8 cellular contexts compared by ENCODE assay signal in genomic region chr3:195162033-195162669, GRCh38.
DNase-seq lines count a peak whose midpoint lies in the region; ATAC-seq and TF ChIP-seq lines count a peak whose summit lies in the region.

No MANE protein-coding gene starts in this region.

- TF ChIP-seq POLR2A in esophagus squamous epithelium (IDR thresholded peaks at IDR 0.05): no peak

- ATAC-seq in stimulated activated naive CD8-positive, alpha-beta T cell treated with anti-CD3 and anti-CD28 coated beads, Interleukin-15, amount 100 ng/mL, for 72 hours: peak; percentile 89
- ATAC-seq in GM19328 (IDR thresholded peaks at IDR 0.05; ENCODE audit: unreplicated experiment) (no peak), GM23338 (no peak)

- H3K9me3 Mint-ChIP-seq in activated CD4-positive, alpha-beta memory T cell treated with anti-CD3 and anti-CD28 coated beads for 36 hours: no peaks in the 10 kb centered on the region
- H3K9me3 Mint-ChIP-seq in activated CD4-positive, alpha-beta memory T cell treated with anti-CD3 and anti-CD28 coated beads, Interleukin-2, amount 10 ng/mL, durations not matched to agents 7 days and 5 days: no peaks in the 10 kb centered on the region
- H3K9me3 Mint-ChIP-seq in IgD-negative memory B cell: no peaks in the 10 kb centered on the region
- H3K9me3 Mint-ChIP-seq in stimulated activated naive CD8-positive, alpha-beta T cell treated with anti-CD3 and anti-CD28 coated beads, Interleukin-15, amount 100 ng/mL, for 72 hours: no peaks in the 10 kb centered on the region
- H3K9me3 Mint-ChIP-seq in GM23338: no peaks in the 10 kb centered on the region

- TF ChIP-seq CTCF in esophagus squamous epithelium (IDR thresholded peaks at IDR 0.05): no peak
- no peak for TF ChIP-seq CTCF in GM23338 (conservative IDR thresholded peaks at IDR 0.05; ENCODE audit: low read depth in 2 of 2)

- H3K27me3 Mint-ChIP-seq in activated CD4-positive, alpha-beta memory T cell treated with anti-CD3 and anti-CD28 coated beads for 36 hours: no peaks in the 10 kb centered on the region
- H3K27me3 Mint-ChIP-seq in activated CD4-positive, alpha-beta memory T cell treated with anti-CD3 and anti-CD28 coated beads, Interleukin-2, amount 10 ng/mL, durations not matched to agents 7 days and 5 days: no peaks in the 10 kb centered on the region
- H3K27me3 Mint-ChIP-seq in IgD-negative memory B cell (no peaks in the 10 kb centered on the region), GM23338 (ENCODE audit: insufficient read depth, low read depth, poor library complexity) (peaks cover 9% of the 10 kb centered on the region)
- H3K27me3 Mint-ChIP-seq in stimulated activated naive CD8-positive, alpha-beta T cell treated with anti-CD3 and anti-CD28 coated beads, Interleukin-15, amount 100 ng/mL, for 72 hours: no peaks in the 10 kb centered on the region

- H3K27ac ChIP-seq in esophagus squamous epithelium (peak overlapping the region in 3 of 4 donors; percentile 81 to 84 (median 84)), GM23338 (ENCODE audit: low read depth) (no peak overlapping the region)

- H3K79me2 ChIP-seq in GM23338 (replicated peaks; ENCODE audit: insufficient read depth): peaks cover 20% of the 10 kb centered on the region

- H3K36me3 ChIP-seq in esophagus squamous epithelium: no peaks in the 10 kb centered on the region
- no peaks in the 10 kb centered on the region for H3K36me3 ChIP-seq in GM23338 (ENCODE audit: insufficient read depth)

- H3K27me3 ChIP-seq in esophagus squamous epithelium (no peaks in the 10 kb centered on the region), GM23338 (ENCODE audit: insufficient read depth) (no peaks in the 10 kb centered on the region)

- no peak overlapping the region for H3K4me3 ChIP-seq in esophagus squamous epithelium
- H3K4me3 ChIP-seq in GM23338: no peak overlapping the region

- H3K27ac Mint-ChIP-seq in activated CD4-positive, alpha-beta memory T cell treated with anti-CD3 and anti-CD28 coated beads for 36 hours: no peak overlapping the region
- H3K27ac Mint-ChIP-seq in activated CD4-positive, alpha-beta memory T cell treated with anti-CD3 and anti-CD28 coated beads, Interleukin-2, amount 10 ng/mL, durations not matched to agents 7 days and 5 days: no peak overlapping the region
- H3K27ac Mint-ChIP-seq in IgD-negative memory B cell (peak overlapping the region in 2 of 3 donors; percentile 9 to 68), GM23338 (no peak overlapping the region)
- peak overlapping the region; percentile 91 to 96 for H3K27ac Mint-ChIP-seq in stimulated activated naive CD8-positive, alpha-beta T cell treated with anti-CD3 and anti-CD28 coated beads, Interleukin-15, amount 100 ng/mL, for 72 hours

- no peaks in the 10 kb centered on the region for H4K20me1 ChIP-seq in GM23338 (replicated peaks; ENCODE audit: insufficient read depth)

- POLR2A ChIA-PET in activated CD4-positive, alpha-beta memory T cell treated with anti-CD3 and anti-CD28 coated beads for 36 hours (lab: Charles Lee): no interaction called here
- POLR2A ChIA-PET in activated CD4-positive, alpha-beta memory T cell treated with anti-CD3 and anti-CD28 coated beads, Interleukin-2, amount 10 ng/mL, durations not matched to agents 7 days and 5 days (lab: Charles Lee): interaction anchor here (1.2 to 1.4 kb wide), 2 partner anchors 15 to 33 kb away, joined by 3 read pairs; no protein-coding TSS in a partner anchor

- no peaks in the 10 kb centered on the region for H3F3A ChIP-seq in GM23338 (replicated peaks; ENCODE audit: low read depth)

- peaks cover 35% of the 10 kb centered on the region for H3K4me1 Mint-ChIP-seq in activated CD4-positive, alpha-beta memory T cell treated with anti-CD3 and anti-CD28 coated beads for 36 hours (ENCODE audit: low read depth)
- H3K4me1 Mint-ChIP-seq in activated CD4-positive, alpha-beta memory T cell treated with anti-CD3 and anti-CD28 coated beads, Interleukin-2, amount 10 ng/mL, durations not matched to agents 7 days and 5 days: peaks cover 25% of the 10 kb centered on the region
- H3K4me1 Mint-ChIP-seq in IgD-negative memory B cell: peaks cover 37 to 54% (median 44%) of the 10 kb centered on the region in 3 donors
- peaks cover 67% of the 10 kb centered on the region for H3K4me1 Mint-ChIP-seq in stimulated activated naive CD8-positive, alpha-beta T cell treated with anti-CD3 and anti-CD28 coated beads, Interleukin-15, amount 100 ng/mL, for 72 hours
- peaks cover 16% of the 10 kb centered on the region for H3K4me1 Mint-ChIP-seq in GM23338

- 43 to 70% methylated on average over 11 to 14 of the region's 15 CpGs for WGBS in esophagus squamous epithelium, 2 donors

- H3K9me2 ChIP-seq in GM23338 (ENCODE audit: insufficient read depth): no peaks in the 10 kb centered on the region

- H3K4me1 ChIP-seq in esophagus squamous epithelium (peaks cover 5 to 50% (median 27%) of the 10 kb centered on the region in 3 donors), GM23338 (ENCODE audit: insufficient read depth) (no peaks in the 10 kb centered on the region)

- CTCF ChIA-PET in activated CD4-positive, alpha-beta memory T cell treated with anti-CD3 and anti-CD28 coated beads for 36 hours (lab: Charles Lee): interaction anchor here (1.0 kb wide), 1 partner anchor 55 kb away, joined by 3 read pairs; no protein-coding TSS in a partner anchor
- CTCF ChIA-PET in activated CD4-positive, alpha-beta memory T cell treated with anti-CD3 and anti-CD28 coated beads, Interleukin-2, amount 10 ng/mL, durations not matched to agents 7 days and 5 days (lab: Charles Lee): no interaction called here

- H3K4me3 Mint-ChIP-seq in activated CD4-positive, alpha-beta memory T cell treated with anti-CD3 and anti-CD28 coated beads for 36 hours: no peak overlapping the region
- no peak overlapping the region for H3K4me3 Mint-ChIP-seq in activated CD4-positive, alpha-beta memory T cell treated with anti-CD3 and anti-CD28 coated beads, Interleukin-2, amount 10 ng/mL, durations not matched to agents 7 days and 5 days
- H3K4me3 Mint-ChIP-seq in IgD-negative memory B cell: peak overlapping the region in 2 of 4 donors; percentile 72 to 76
- H3K4me3 Mint-ChIP-seq in stimulated activated naive CD8-positive, alpha-beta T cell treated with anti-CD3 and anti-CD28 coated beads, Interleukin-15, amount 100 ng/mL, for 72 hours: peak overlapping the region; percentile 47 to 53
- no peak overlapping the region for H3K4me3 Mint-ChIP-seq in GM23338

- no peaks in the 10 kb centered on the region for H3K36me3 Mint-ChIP-seq in activated CD4-positive, alpha-beta memory T cell treated with anti-CD3 and anti-CD28 coated beads for 36 hours
- no peaks in the 10 kb centered on the region for H3K36me3 Mint-ChIP-seq in activated CD4-positive, alpha-beta memory T cell treated with anti-CD3 and anti-CD28 coated beads, Interleukin-2, amount 10 ng/mL, durations not matched to agents 7 days and 5 days (ENCODE audit: low read depth)
- H3K36me3 Mint-ChIP-seq in IgD-negative memory B cell: no peaks in the 10 kb centered on the region
- no peaks in the 10 kb centered on the region; the same call in 2 of the 3 replicates for H3K36me3 Mint-ChIP-seq in GM23338 (ENCODE audit: low read depth)

- H2AFZ ChIP-seq in GM23338: no peak overlapping the region

- no peaks in the 10 kb centered on the region for H3K9me3 ChIP-seq in esophagus squamous epithelium

- intact Hi-C loops in activated CD4-positive, alpha-beta memory T cell treated with anti-CD3 and anti-CD28 coated beads for 36 hours (cut with micrococcal nuclease): no loop called here
- intact Hi-C loops in esophagus squamous epithelium (cut with DNase I): no loop called here

- H3K4me2 ChIP-seq in GM23338: no peak overlapping the region

- peak; percentile 26 for DNase-seq in activated CD4-positive, alpha-beta memory T cell treated with anti-CD3 and anti-CD28 coated beads for 36 hours
- no peak for DNase-seq in activated CD4-positive, alpha-beta memory T cell treated with anti-CD3 and anti-CD28 coated beads, Interleukin-2, amount 10 ng/mL, durations not matched to agents 7 days and 5 days
- DNase-seq in esophagus squamous epithelium (lab: John Stamatoyannopoulos, UW): no peak
- peak; percentile 38 to 55 for DNase-seq in stimulated activated naive CD8-positive, alpha-beta T cell treated with anti-CD3 and anti-CD28 coated beads, Interleukin-15, amount 100 ng/mL, for 72 hours
- DNase-seq in DMS 273 treated with DMSO at 0.1 percent for 48 hours (lab: John Stamatoyannopoulos, UW): no peak
- DNase-seq in GM23338 (ENCODE audit: low spot score): no peak

TF ChIP-seq in GM23338, 12 proteins besides CTCF, POLR2A, EP300 and RAD21 (continues in another document):
- TF ChIP-seq STAT1 (IDR thresholded peaks at IDR 0.05; ENCODE audit: unreplicated experiment) (no peak), JUNB (IDR thresholded peaks at IDR 0.05; ENCODE audit: unreplicated experiment) (no peak), ZNF114 (CRISPR knock-in tag; IDR thresholded peaks at IDR 0.05) (no peak), REST (IDR thresholded peaks at IDR 0.05; ENCODE audit: unreplicated experiment) (no peak), POLR2AphosphoS5 (IDR thresholded peaks at IDR 0.05; ENCODE audit: low read depth) (no peak), EZH2phosphoT487 (IDR thresholded peaks at IDR 0.05; ENCODE audit: unreplicated experiment) (no peak)

Comparison
In these comparisons a context has a peak if more than half of its experiments do, and no peak if none do; other contexts are left out.
1. DNase-seq: peak in activated CD4-positive, alpha-beta memory T cell treated with anti-CD3 and anti-CD28 coated beads for 36 hours (single experiment) and stimulated activated naive CD8-positive, alpha-beta T cell treated with anti-CD3 and anti-CD28 coated beads, Interleukin-15, amount 100 ng/mL, for 72 hours (2 of 2); none in activated CD4-positive, alpha-beta memory T cell treated with anti-CD3 and anti-CD28 coated beads, Interleukin-2, amount 10 ng/mL, durations not matched to agents 7 days and 5 days (single experiment), esophagus squamous epithelium (single experiment), DMS 273 treated with DMSO at 0.1 percent for 48 hours (single experiment) and GM23338 (single experiment).
2. H3K27ac Mint-ChIP-seq: peak in IgD-negative memory B cell (2 of 3) and stimulated activated naive CD8-positive, alpha-beta T cell treated with anti-CD3 and anti-CD28 coated beads, Interleukin-15, amount 100 ng/mL, for 72 hours (2 of 2); none in activated CD4-positive, alpha-beta memory T cell treated with anti-CD3 and anti-CD28 coated beads for 36 hours (single experiment), activated CD4-positive, alpha-beta memory T cell treated with anti-CD3 and anti-CD28 coated beads, Interleukin-2, amount 10 ng/mL, durations not matched to agents 7 days and 5 days (single experiment) and GM23338 (single experiment).
3. H3K4me3 Mint-ChIP-seq: peak in stimulated activated naive CD8-positive, alpha-beta T cell treated with anti-CD3 and anti-CD28 coated beads, Interleukin-15, amount 100 ng/mL, for 72 hours (2 of 2); none in activated CD4-positive, alpha-beta memory T cell treated with anti-CD3 and anti-CD28 coated beads for 36 hours (single experiment), activated CD4-positive, alpha-beta memory T cell treated with anti-CD3 and anti-CD28 coated beads, Interleukin-2, amount 10 ng/mL, durations not matched to agents 7 days and 5 days (single experiment) and GM23338 (single experiment).